12 cellular contexts compared by ENCODE assay signal in genomic region chrX:45505214-45505613, GRCh38.
DNase-seq lines count a peak whose midpoint lies in the region; ATAC-seq and TF ChIP-seq lines count a peak whose summit lies in the region.
"Had no signal": no experiment of that assay in that cellular context is flagged by ENCODE, and none has a peak within 500 bp of the region (broad histone marks: within the 10 kb centered on the region; RNA-seq: fewer than 3 reads in every experiment).

No MANE protein-coding gene starts in this region.

- peak overlapping the region in 6 of 11 experiments; percentile 19 to 70 (median 62); a peak in 4 of 22 replicates for H3K27ac ChIP-seq in BLaER1 treated with 17β-estradiol and CSF1 and Interleukin-3, amounts not matched to agents 10 nM and 100 nM
- no peak overlapping the region for H3K27ac ChIP-seq in naive thymus-derived CD4-positive, alpha-beta T cell (ENCODE audit: low read depth, low read length)
- no peak overlapping the region for H3K27ac ChIP-seq in left lung
- H3K27ac ChIP-seq: psoas muscle had no signal

- H3K4me2 ChIP-seq in BLaER1 treated with 17β-estradiol and CSF1 and Interleukin-3, amounts not matched to agents 10 nM and 100 nM = peak overlapping the region; percentile 2 to 82 (median 33); a peak in 11 of 22 replicates

- H4K20me1 ChIP-seq in BLaER1 treated with 17β-estradiol and CSF1 and Interleukin-3, amounts not matched to agents 10 nM and 100 nM = no peaks in the 10 kb centered on the region

- DNase-seq in LHCN-M2 (ENCODE audit: low read depth) (peak; percentile 96), cardiac fibroblast (ENCODE audit: low read depth in 2 of 2) (peak; percentile 33 to 73), left cardiac atrium (no peak), left lung (no peak), amygdala (lab: John Stamatoyannopoulos, UW) (no peak)
- no peak for DNase-seq in naive thymus-derived CD4-positive, alpha-beta T cell
- DNase-seq: activated naive CD4-positive, alpha-beta T cell treated with anti-CD3 and anti-CD28 coated beads, Interleukin-2, amount 50 U/mL, for 16 hours; DMS 273 treated with DMSO at 0.1 percent for 48 hours; NCI-H2029; psoas muscle had no signal

- CTCF ChIA-PET in naive thymus-derived CD4-positive, alpha-beta T cell (lab: Charles Lee) = no interaction called here

- H3K27me3 Mint-ChIP-seq in naive thymus-derived CD4-positive, alpha-beta T cell = peaks cover 0 to 10% (median 5%) of the 10 kb centered on the region in 5 donors

- H3K27me3 ChIP-seq in BLaER1 treated with 17β-estradiol and CSF1 and Interleukin-3, amounts not matched to agents 10 nM and 100 nM = peaks cover 0 to 12% (median 0%) of the 10 kb centered on the region in 11 experiments; a peak in 2 of 22 replicates
- H3K27me3 ChIP-seq in naive thymus-derived CD4-positive, alpha-beta T cell (ENCODE audit: control insufficient read depth in 2 of 2, insufficient read depth in 2 of 2, low read length in 2 of 2) = no peaks in the 10 kb centered on the region
- H3K27me3 ChIP-seq in left lung = no peaks in the 10 kb centered on the region

- POLR2A ChIA-PET in naive thymus-derived CD4-positive, alpha-beta T cell (lab: Charles Lee) = no interaction called here

- H3K4me1 Mint-ChIP-seq in naive thymus-derived CD4-positive, alpha-beta T cell = peaks cover 0 to 8% (median 0%) of the 10 kb centered on the region in 7 donors

- no peak overlapping the region for H3K9ac ChIP-seq in BLaER1 treated with 17β-estradiol and CSF1 and Interleukin-3, amounts not matched to agents 10 nM and 100 nM

- peaks cover 13 to 24% (median 21%) of the 10 kb centered on the region in 11 experiments for H3K9me3 ChIP-seq in BLaER1 treated with 17β-estradiol and CSF1 and Interleukin-3, amounts not matched to agents 10 nM and 100 nM (replicated peaks in 1 of 11)
- no peaks in the 10 kb centered on the region for H3K9me3 ChIP-seq in naive thymus-derived CD4-positive, alpha-beta T cell (ENCODE audit: control insufficient read depth in 2 of 3, low read length in 3 of 3)
- no peaks in the 10 kb centered on the region for H3K9me3 ChIP-seq in left lung
- H3K9me3 ChIP-seq: psoas muscle had no signal

- TF ChIP-seq CTCF in cardiac fibroblast (IDR thresholded peaks at IDR 0.05; ENCODE audit: low read depth, low read length) (no peak), left lung (IDR thresholded peaks at IDR 0.05) (no peak)

- H3K36me3 ChIP-seq in BLaER1 treated with 17β-estradiol and CSF1 and Interleukin-3, amounts not matched to agents 10 nM and 100 nM = no peaks in the 10 kb centered on the region
- H3K36me3 ChIP-seq in naive thymus-derived CD4-positive, alpha-beta T cell (ENCODE audit: control insufficient read depth in 2 of 3, insufficient read depth in 3 of 3, low read length in 3 of 3) = no peaks in the 10 kb centered on the region
- no peaks in the 10 kb centered on the region for H3K36me3 ChIP-seq in left lung

- H3K27ac Mint-ChIP-seq in naive thymus-derived CD4-positive, alpha-beta T cell = no peak overlapping the region

- no peaks in the 10 kb centered on the region for H3K36me3 Mint-ChIP-seq in naive thymus-derived CD4-positive, alpha-beta T cell

- intact Hi-C loops in naive thymus-derived CD4-positive, alpha-beta T cell (cut with micrococcal nuclease) = no loop called here
- intact Hi-C loops in left cardiac atrium (cut with DNase I) = no loop called here
- intact Hi-C loops in left lung (cut with DNase I) = no loop called here

- no peak overlapping the region for H3K4me3 Mint-ChIP-seq in naive thymus-derived CD4-positive, alpha-beta T cell

- peak; percentile 53 for ATAC-seq in naive thymus-derived CD4-positive, alpha-beta T cell
- ATAC-seq in left cardiac atrium = no peak
- ATAC-seq in left lung = no peak
- no peak for ATAC-seq in HG03565 (IDR thresholded peaks at IDR 0.05; ENCODE audit: unreplicated experiment)
- ATAC-seq: psoas muscle had no signal

- peaks cover 0 to 6% (median 0%) of the 10 kb centered on the region in 11 donors for H3K9me3 Mint-ChIP-seq in naive thymus-derived CD4-positive, alpha-beta T cell

- H3K4me3 ChIP-seq in BLaER1 treated with 17β-estradiol and CSF1 and Interleukin-3, amounts not matched to agents 10 nM and 100 nM = no peak overlapping the region
- no peak overlapping the region for H3K4me3 ChIP-seq in cardiac fibroblast (replicated peaks in 1 of 2; ENCODE audit: low read depth in 2 of 2, low read length in 2 of 2)
- no peak overlapping the region for H3K4me3 ChIP-seq in naive thymus-derived CD4-positive, alpha-beta T cell (ENCODE audit: low read length)
- H3K4me3 ChIP-seq in left lung = no peak overlapping the region
- H3K4me3 ChIP-seq: psoas muscle had no signal

- H3K4me1 ChIP-seq in BLaER1 treated with 17β-estradiol and CSF1 and Interleukin-3, amounts not matched to agents 10 nM and 100 nM = peaks cover 22 to 32% (median 30%) of the 10 kb centered on the region in 10 experiments
- H3K4me1 ChIP-seq in naive thymus-derived CD4-positive, alpha-beta T cell (ENCODE audit: control insufficient read depth in 2 of 2, insufficient read depth in 2 of 2, low read length in 2 of 2) = no peaks in the 10 kb centered on the region
- H3K4me1 ChIP-seq in left lung = no peaks in the 10 kb centered on the region

Comparison
In these comparisons a context has a peak if more than half of its experiments do, and no peak if none do; other contexts are left out.
1. H3K27ac ChIP-seq: peak in BLaER1 treated with 17β-estradiol and CSF1 and Interleukin-3, amounts not matched to agents 10 nM and 100 nM (6 of 11); none in naive thymus-derived CD4-positive, alpha-beta T cell (single experiment) and left lung (0 of 2).
2. DNase-seq: peak in LHCN-M2 (single experiment) and cardiac fibroblast (2 of 2); none in naive thymus-derived CD4-positive, alpha-beta T cell (0 of 9), left cardiac atrium (single experiment), left lung (0 of 2) and amygdala (0 of 56).